In the genomic region with DNA sequence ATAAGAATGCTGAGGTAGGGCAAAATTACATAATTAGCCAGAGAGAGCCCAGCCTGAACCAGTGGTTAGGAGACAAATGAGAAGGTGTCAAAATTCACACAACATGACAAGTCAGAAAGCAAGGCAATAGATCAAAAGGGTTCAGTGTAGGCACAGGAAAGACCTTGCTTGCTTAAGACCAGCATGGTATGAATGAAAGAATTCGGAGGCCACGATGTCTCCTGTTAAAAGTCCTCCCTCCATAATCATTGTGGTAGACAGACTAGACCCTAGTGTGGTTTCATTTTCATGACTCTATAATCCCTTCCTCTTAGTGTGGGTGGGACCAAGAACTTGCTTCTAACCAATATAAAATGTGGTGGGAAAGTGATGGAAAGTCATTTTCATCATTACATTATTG, we compare ENCODE assay signal across 21 cellular contexts.
"Had no signal": no experiment of that assay in that cellular context is flagged by ENCODE, and none has a peak within 500 bp of the region (broad histone marks: within the 10 kb centered on the region; RNA-seq: fewer than 3 reads in every experiment).

No MANE protein-coding gene starts in this region.

- H3K27me3 ChIP-seq: esophagus squamous epithelium, gastroesophageal sphincter, neural progenitor cell, pancreas, right lobe of liver, stomach had no signal

- DNase-seq: cerebellar nuclear complex; dermis blood vessel endothelial cell; esophagus squamous epithelium; foreskin fibroblast; glutamatergic neuron; islet precursor cell; mammary epithelial cell; mucosa of descending colon; naive thymus-derived CD8-positive, alpha-beta T cell; nucleus accumbens; pancreas; right lobe of liver; stomach; substantia nigra; trophoblast cell had no signal

- ATAC-seq: gastroesophageal sphincter; left lobe of liver; mucosa of descending colon; naive thymus-derived CD8-positive, alpha-beta T cell; pancreas; right lobe of liver; stimulated activated memory B cell treated with anti-CD40 and anti-IgM and Interleukin-4, amounts not matched to agents 10 μg/mL and 1 μg/mL and 100 μg/mL, for 72 hours had no signal

- H3K4me2 ChIP-seq: neural progenitor cell had no signal

- H3K27ac ChIP-seq: esophagus squamous epithelium, gastroesophageal sphincter, neural progenitor cell, pancreas, prostate gland, right lobe of liver, stomach, thoracic aorta had no signal

- H3K4me1 ChIP-seq: neural progenitor cell, prostate gland, right lobe of liver had no signal

- H3K4me3 ChIP-seq: esophagus squamous epithelium, gastroesophageal sphincter, mucosa of descending colon, neural progenitor cell, pancreas, prostate gland, right lobe of liver, stomach, thoracic aorta had no signal

- H3K36me3 ChIP-seq: esophagus squamous epithelium, gastroesophageal sphincter, neural progenitor cell, pancreas, prostate gland, right lobe of liver, stomach, thoracic aorta had no signal

- H3K9ac ChIP-seq: neural progenitor cell had no signal

- H3K9me3 ChIP-seq: mucosa of descending colon, pancreas, prostate gland, right lobe of liver, thoracic aorta had no signal
